In genomic region chr6:113405326-113406050, GRCh38 we compare ENCODE assay signal across 14 cellular contexts.
"Had no signal": no experiment of that assay in that cellular context is flagged by ENCODE, and none has a peak within 500 bp of the region (broad histone marks: within the 10 kb centered on the region; RNA-seq: fewer than 3 reads in every experiment).

No MANE protein-coding gene starts in this region.

- H3K36me3 Mint-ChIP-seq: type B pancreatic cell had no signal

- DNase-seq: activated CD4-positive, alpha-beta T cell treated with anti-CD3 and anti-CD28 coated beads, Interleukin-2, amount 50 U/mL, for 1 hour; activated CD4-positive, CD25-positive, alpha-beta regulatory T cell; activated naive CD4-positive, alpha-beta T cell treated with anti-CD3 and anti-CD28 coated beads, Interleukin-2, amount 50 U/mL, for 16 hours; activated T-cell treated with anti-CD3 and anti-CD28 coated beads for 4 hours; amniotic stem cell; brain microvascular endothelial cell; left ventricle myocardium superior; mesendoderm; pancreas; stimulated activated CD4-positive, alpha-beta T cell treated with anti-CD3 and anti-CD28 coated beads, Interleukin-2, amount 100 ng/mL, for 48 hours; stimulated activated naive CD8-positive, alpha-beta T cell treated with anti-CD3 and anti-CD28 coated beads, Interleukin-15, Interleukin-2, amounts not matched to agents 100 U/mL and 50 U/mL, for 24 hours; T-helper 2 cell had no signal

- H3K4me3 Mint-ChIP-seq: neural crest cell, type B pancreatic cell had no signal

- H3K9me3 Mint-ChIP-seq: type B pancreatic cell had no signal

- H3K27me3 Mint-ChIP-seq: type B pancreatic cell had no signal

- H3K27ac Mint-ChIP-seq: type B pancreatic cell had no signal

- ATAC-seq: left ventricle myocardium superior; pancreas; stimulated activated naive CD8-positive, alpha-beta T cell treated with anti-CD3 and anti-CD28 coated beads, Interleukin-15, Interleukin-2, amounts not matched to agents 100 U/mL and 50 U/mL, for 24 hours had no signal
